3 cellular contexts compared by ENCODE assay signal in the genomic region with DNA sequence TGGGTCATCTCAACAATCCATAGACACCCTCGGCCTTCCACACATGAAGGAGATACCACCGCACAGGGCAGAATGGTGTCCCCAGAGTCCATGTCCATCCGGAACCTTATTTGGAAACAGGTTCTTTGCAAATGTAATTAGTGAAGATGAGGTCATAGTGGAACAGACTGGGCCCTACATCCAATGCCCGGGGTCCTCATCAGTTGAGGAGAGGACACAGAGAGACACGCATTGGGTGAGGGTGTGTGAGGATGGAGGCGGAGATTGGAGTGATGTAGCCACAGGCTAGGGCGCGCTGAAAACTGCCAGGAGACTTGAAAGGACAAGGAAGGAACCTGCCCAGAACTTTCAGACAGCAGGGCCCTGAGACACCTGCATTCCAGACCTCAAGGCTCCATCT.
"Had no signal": no experiment of that assay in that cellular context is flagged by ENCODE, and none has a peak within 500 bp of the region (broad histone marks: within the 10 kb centered on the region; RNA-seq: fewer than 3 reads in every experiment).

No MANE protein-coding gene starts in this region.

- H3K4me3 ChIP-seq: GM12878 had no signal

- DNase-seq: GDM1, GF-D8 had no signal
